8 cellular contexts compared by ENCODE assay signal in genomic region chr17:2699216-2699805, GRCh38. TPM values are rescaled to one million over a fixed set of nuclear protein-coding genes. Genes with fewer than 3 reads are reported as not detected.
A peak's percentile ranks its signal among the peaks of the same experiment; 100 is the strongest.
DNase-seq lines count a peak whose midpoint lies in the region; ATAC-seq, FAIRE-seq and TF ChIP-seq lines count a peak whose summit lies in the region.
"Not testable (repeated sequence)": the region's sequence is repeated elsewhere in the genome, so short reads cannot be mapped to it uniquely, and the experiment has no call there.
"Had no signal": no experiment of that assay in that cellular context is flagged by ENCODE, and none has a peak within 500 bp of the region (broad histone marks: within the 10 kb centered on the region; RNA-seq: fewer than 3 reads in every experiment).

No MANE protein-coding gene starts in this region.

- CTCF ChIA-PET in RWPE1 (lab: Yijun Ruan, JAX) = not testable (repeated sequence)

- 63% methylated on average over 4 of the region's 18 CpGs for WGBS in right lobe of liver (ENCODE audit: insufficient coverage, low coverage, low lambda C conversion rate, missing lambda C conversion rate)

- intact Hi-C loops in right lobe of liver (cut with DNase I); sciatic nerve (cut with DNase I): not testable (repeated sequence)

- not testable (repeated sequence) for H3K4me1 ChIP-seq in right lobe of liver

- TF ChIP-seq CTCF in RWPE1 (conservative IDR thresholded peaks at IDR 0.05; ENCODE audit: low read depth); chondrocyte (IDR thresholded peaks at IDR 0.05); right lobe of liver (IDR thresholded peaks at IDR 0.05): not testable (repeated sequence)

- ATAC-seq in right lobe of liver = not testable (repeated sequence)
- peak; percentile 11 for ATAC-seq in sciatic nerve

- FAIRE-seq in GM12892 (lab: Jason Lieb, UNC) = peak; percentile 36

- H3K36me3 Mint-ChIP-seq in activated T-cell treated with anti-CD3 and anti-CD28 coated beads, Interleukin-2, amount 50 U/mL, for 24 hours (ENCODE audit: low read depth) = peaks cover 92% of the 10 kb centered on the region
- not testable (repeated sequence) for H3K36me3 Mint-ChIP-seq in chondrocyte (ENCODE audit: low read depth)

- H3K36me3 ChIP-seq in right lobe of liver = peaks cover 0 to 100% (median 49%) of the 10 kb centered on the region in 4 donors

- H3K27ac Mint-ChIP-seq in activated T-cell treated with anti-CD3 and anti-CD28 coated beads, Interleukin-2, amount 50 U/mL, for 24 hours; chondrocyte (ENCODE audit: unreplicated experiment): not testable (repeated sequence)

- not testable (repeated sequence) for DNase-seq in GM12892 (ENCODE audit: insufficient read length); RWPE1 (ENCODE audit: low spot score)
- DNase-seq in activated T-cell treated with anti-CD3 and anti-CD28 coated beads, Interleukin-2, amount 50 U/mL, for 24 hours = peak; percentile 23
- DNase-seq in chondrocyte (ENCODE audit: low spot score) (peak; percentile 40), islet precursor cell (peak; percentile 41), right lobe of liver (peak in 2 of 3 donors; percentile 15 to 16), sciatic nerve (ENCODE audit: low spot score) (peak; percentile 26)

- not testable (repeated sequence) for H3K27me3 ChIP-seq in right lobe of liver

- H3K9me3 ChIP-seq in right lobe of liver = not testable (repeated sequence)

- not testable (repeated sequence) for TF ChIP-seq POLR2A in GM12892 (IDR thresholded peaks at IDR 0.05; ENCODE audit: low read depth, low read length); right lobe of liver (IDR thresholded peaks at IDR 0.05)

- H3K27me3 Mint-ChIP-seq in activated T-cell treated with anti-CD3 and anti-CD28 coated beads, Interleukin-2, amount 50 U/mL, for 24 hours; chondrocyte (ENCODE audit: low read depth): not testable (repeated sequence)

- POLR2A ChIA-PET in RWPE1 (lab: Yijun Ruan, JAX; ENCODE audit: low non-redundant PET) = not testable (repeated sequence)

- H3K4me3 Mint-ChIP-seq in activated T-cell treated with anti-CD3 and anti-CD28 coated beads, Interleukin-2, amount 50 U/mL, for 24 hours; chondrocyte (ENCODE audit: unreplicated experiment): not testable (repeated sequence)

- not testable (repeated sequence) for H3K9me3 Mint-ChIP-seq in activated T-cell treated with anti-CD3 and anti-CD28 coated beads, Interleukin-2, amount 50 U/mL, for 24 hours; chondrocyte (ENCODE audit: low read depth)

- not testable (repeated sequence) for H3K4me1 Mint-ChIP-seq in activated T-cell treated with anti-CD3 and anti-CD28 coated beads, Interleukin-2, amount 50 U/mL, for 24 hours (ENCODE audit: low read depth); chondrocyte (ENCODE audit: low read depth)

- not testable (repeated sequence) for H3K4me3 ChIP-seq in right lobe of liver

- H3K27ac ChIP-seq in RWPE1 = peak overlapping the region; percentile 46
- not testable (repeated sequence) for H3K27ac ChIP-seq in right lobe of liver

RNA-seq across cellular contexts. Expression of gene CLUH, which starts 12.3 kb away (rescaled TPM):
- 27.1 TPM for polyA plus RNA-seq in GM12892 (2012; ENCODE audit: missing spikeins)
- 30.8 to 36.6 TPM (median 36.0 TPM) in 3 replicates for total RNA-seq in chondrocyte
- 100 to 1,000 TPM in 5 of 6 experiments, 10 to 100 TPM in 1; 88.9 to 224 (median 166) TPM for total RNA-seq in right lobe of liver
- 39.2 TPM for total RNA-seq in sciatic nerve

RNA-seq across cellular contexts. Expression of gene CCDC92B, which starts 50.1 kb away (rescaled TPM):
- not detected for polyA plus RNA-seq in GM12892 (2012; ENCODE audit: missing spikeins)
- total RNA-seq in chondrocyte = 0.07 TPM in 1 of 3 replicates, not detected in the others
- total RNA-seq in right lobe of liver = not detected
- total RNA-seq in sciatic nerve = 0.27 TPM
- polyA plus RNA-seq: CD14-positive monocyte had no signal
